1 cellular context compared by ENCODE assay signal in genomic region chr16:30417447-30418349, GRCh38.
TF ChIP-seq lines count a peak whose summit lies in the region.

No MANE protein-coding gene starts in this region.

TF ChIP-seq in GM12878, 131 proteins besides CTCF, POLR2A, EP300 and RAD21 (continued from another document and continues in another):
- TF ChIP-seq PKNOX1 (IDR thresholded peaks at IDR 0.05) (no peak), MTA2 (IDR thresholded peaks at IDR 0.05; ENCODE audit: low read depth) (no peak), CHD2 (IDR thresholded peaks at IDR 0.05; ENCODE audit: borderline replicate concordance, low read depth, low read length) (peak; percentile 58; the same call in 1 of the 2 replicates), TCF3 (IDR thresholded peaks at IDR 0.05; ENCODE audit: borderline replicate concordance, insufficient read depth, low read depth, low read length) (0 out of 2 replicates have a peak, but pooled peaks have one; percentile 19), TAF1 (IDR thresholded peaks at IDR 0.05; ENCODE audit: borderline replicate concordance, low read depth, low read length) (no peak), BACH1 (IDR thresholded peaks at IDR 0.05; ENCODE audit: borderline replicate concordance) (peak; percentile 74), MYB (IDR thresholded peaks at IDR 0.05; ENCODE audit: borderline replicate concordance, low read depth, low read length) (no peak), BMI1 (IDR thresholded peaks at IDR 0.05; ENCODE audit: borderline replicate concordance) (no peak), ATF2 (IDR thresholded peaks at IDR 0.05; ENCODE audit: low read length) (no peak), CBX5 (IDR thresholded peaks at IDR 0.05; ENCODE audit: low read depth) (no peak), PAX5 (IDR thresholded peaks at IDR 0.05; ENCODE audit: borderline replicate concordance, low read depth, low read length) (peak; percentile 34; the same call in 1 of the 2 replicates), MEF2B (IDR thresholded peaks at IDR 0.05; ENCODE audit: partially characterized antibody, poor library complexity, severe bottlenecking) (peak; percentile 8), ZNF217 (IDR thresholded peaks at IDR 0.05) (peak; percentile 91; the same call in 1 of the 2 replicates), NR2F1 (conservative IDR thresholded peaks at IDR 0.05) (peak; percentile 29; the same call in 1 of the 2 replicates), MXI1 (IDR thresholded peaks at IDR 0.05; ENCODE audit: low read depth, low read length) (peak; percentile 90), CHD4 (IDR thresholded peaks at IDR 0.05) (no peak), TCF7 (IDR thresholded peaks at IDR 0.05; ENCODE audit: borderline replicate concordance) (no peak), RCOR1 (conservative IDR thresholded peaks at IDR 0.05; ENCODE audit: low read depth, low read length) (0 out of 2 replicates have a peak, but pooled peaks have one; percentile 36), E2F8 (IDR thresholded peaks at IDR 0.05; ENCODE audit: low read depth, partially characterized antibody) (no peak), STAT1 (conservative IDR thresholded peaks at IDR 0.05) (no peak), KLF5 (IDR thresholded peaks at IDR 0.05; ENCODE audit: partially characterized antibody) (no peak), POU2F2 (IDR thresholded peaks at IDR 0.05; ENCODE audit: borderline replicate concordance, low read depth, low read length) (no peak; the same call in 2 of the 3 replicates), FOXK2 (IDR thresholded peaks at IDR 0.05) (no peak), HDAC6 (IDR thresholded peaks at IDR 0.05; ENCODE audit: unreplicated experiment) (peak; percentile 65), ESRRA (IDR thresholded peaks at IDR 0.05; ENCODE audit: low read length) (no peak), ZNF592 (IDR thresholded peaks at IDR 0.05) (0 out of 2 replicates have a peak, but pooled peaks have one; percentile 56), ZBTB11 (CRISPR knock-in tag; IDR thresholded peaks at IDR 0.05) (no peak; the same call in 1 of the 2 replicates), CHD1 (IDR thresholded peaks at IDR 0.05; ENCODE audit: low read depth, low read length) (no peak), ZNF274 (IDR thresholded peaks at IDR 0.05; ENCODE audit: insufficient read depth, insufficient read length) (no peak), TBL1XR1 (IDR thresholded peaks at IDR 0.05; ENCODE audit: low read depth, low read length) (no peak), RELA (IDR thresholded peaks at IDR 0.05; ENCODE audit: borderline replicate concordance, partially characterized antibody) (peak; percentile 51), E2F4 (IDR thresholded peaks at IDR 0.05; ENCODE audit: low read depth, low read length) (no peak), LARP7 (IDR thresholded peaks at IDR 0.05) (peak; percentile 92), BCL11A (IDR thresholded peaks at IDR 0.05; ENCODE audit: low read depth, low read length) (no peak), GATAD2B (conservative IDR thresholded peaks at IDR 0.05; ENCODE audit: low read depth) (peak; percentile 77), MEF2A (IDR thresholded peaks at IDR 0.05; ENCODE audit: insufficient read depth, low read depth, low read length) (no peak), E4F1 (IDR thresholded peaks at IDR 0.05; ENCODE audit: borderline replicate concordance, partially characterized antibody) (no peak), SREBF2 (IDR thresholded peaks at IDR 0.05; ENCODE audit: low read length) (no peak), ATF7 (IDR thresholded peaks at IDR 0.05; ENCODE audit: low read depth) (no peak), RAD51 (IDR thresholded peaks at IDR 0.05) (no peak), CEBPZ (IDR thresholded peaks at IDR 0.05; ENCODE audit: low read depth, low read length) (no peak)
